ENCODE assay signal across 8 cellular contexts in the genomic region with DNA sequence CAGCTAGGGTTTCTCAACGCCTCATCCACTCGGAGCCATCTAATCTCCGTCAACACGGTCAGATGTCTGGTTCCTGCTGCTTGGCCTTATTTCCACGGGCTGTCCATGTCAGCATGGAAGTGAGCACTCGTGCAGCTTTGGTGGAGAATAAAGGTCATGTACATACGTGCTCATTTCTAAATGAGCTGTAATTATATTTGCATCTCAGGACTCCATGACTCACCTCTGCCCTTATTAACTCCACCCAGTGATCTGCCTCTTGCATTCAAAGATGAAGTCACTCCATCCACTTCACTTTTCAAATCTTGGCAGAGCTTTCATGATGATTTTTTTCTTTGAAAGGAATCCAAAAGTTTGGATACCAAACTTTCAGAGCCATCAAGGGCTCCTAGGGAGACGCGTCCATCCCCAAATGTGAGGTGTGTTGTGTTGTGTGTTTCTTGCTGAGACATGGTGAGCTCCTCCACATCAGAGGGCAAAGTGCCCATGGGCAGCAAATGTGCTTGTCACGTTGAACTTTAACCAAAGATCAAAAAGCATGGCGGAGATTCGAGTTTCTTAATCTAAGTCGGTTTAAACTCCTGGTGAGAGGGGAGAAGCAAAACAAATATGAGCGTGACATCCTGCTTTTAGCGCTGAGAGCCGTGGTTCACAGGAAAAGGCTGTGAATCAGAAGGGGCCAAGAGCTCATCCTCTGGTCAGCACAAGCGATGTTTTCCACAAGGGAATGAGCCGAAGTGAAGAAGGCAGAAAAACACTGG.
DNase-seq lines count a peak whose midpoint lies in the region; ATAC-seq and TF ChIP-seq lines count a peak whose summit lies in the region.

No MANE protein-coding gene starts in this region.

- no peaks in the 10 kb centered on the region for H3K27me3 ChIP-seq in GM23248 (replicated peaks; ENCODE audit: insufficient read depth)
- no peaks in the 10 kb centered on the region for H3K27me3 ChIP-seq in left lung

- H3K9me3 Mint-ChIP-seq in activated CD8-positive, alpha-beta memory T cell treated with anti-CD3 and anti-CD28 coated beads, Interleukin-2, amount 10 ng/mL, durations not matched to agents 7 days and 5 days (ENCODE audit: low read depth), result no peaks in the 10 kb centered on the region

- H3K4me3 ChIP-seq in GM23248 (no peak overlapping the region), astrocyte of the cerebellum (ENCODE audit: low read depth, low read length) (no peak overlapping the region), left lung (no peak overlapping the region)

- H3K4me3 Mint-ChIP-seq in activated CD8-positive, alpha-beta memory T cell treated with anti-CD3 and anti-CD28 coated beads, Interleukin-2, amount 10 ng/mL, durations not matched to agents 7 days and 5 days, result no peak overlapping the region

- H3K4me2 ChIP-seq in GM23248 (ENCODE audit: unreplicated experiment), result peak overlapping the region; percentile 3

- no peaks in the 10 kb centered on the region for H4K20me1 ChIP-seq in GM23248 (ENCODE audit: insufficient read depth)

- H3K27ac ChIP-seq in GM23248, result no peak overlapping the region
- peak overlapping the region; percentile 82 to 83 for H3K27ac ChIP-seq in left lung

- peaks cover 6% of the 10 kb centered on the region for H3K36me3 Mint-ChIP-seq in activated CD8-positive, alpha-beta memory T cell treated with anti-CD3 and anti-CD28 coated beads, Interleukin-2, amount 10 ng/mL, durations not matched to agents 7 days and 5 days

- TF ChIP-seq CTCF in astrocyte of the cerebellum (IDR thresholded peaks at IDR 0.05; ENCODE audit: low read depth, low read length, missing control alignments) (no peak), left lung (IDR thresholded peaks at IDR 0.05) (no peak), GM10248 (IDR thresholded peaks at IDR 0.05; ENCODE audit: control extremely low read depth, extremely low read depth, low read depth, missing control alignments) (no peak)

- no peaks in the 10 kb centered on the region for H3K79me2 ChIP-seq in GM23248 (ENCODE audit: insufficient read depth)

- H2AFZ ChIP-seq in GM23248, result no peak overlapping the region

- DNase-seq in A172 (ENCODE audit: low spot score), result peak; percentile 54
- peak; percentile 87 for DNase-seq in GM23248
- peak; percentile 70 for DNase-seq in astrocyte of the cerebellum (ENCODE audit: low read depth)
- DNase-seq in left lung, result no peak
- DNase-seq in activated CD8-positive, alpha-beta memory T cell treated with anti-CD3 and anti-CD28 coated beads, Interleukin-2, amount 10 ng/mL, durations not matched to agents 7 days and 5 days, result no peak
- DNase-seq in GM10248 (ENCODE audit: extremely low spot score), result no peak

- POLR2A ChIA-PET in GM10248 (lab: Yijun Ruan, JAX), result no interaction called here

- peak; percentile 42 for ATAC-seq in left lung
- no peak for ATAC-seq in activated CD8-positive, alpha-beta memory T cell treated with anti-CD3 and anti-CD28 coated beads, Interleukin-2, amount 10 ng/mL, durations not matched to agents 7 days and 5 days
- ATAC-seq in GM21619 (IDR thresholded peaks at IDR 0.05; ENCODE audit: unreplicated experiment), result no peak
- no peak for ATAC-seq in HG03442 (IDR thresholded peaks at IDR 0.05; ENCODE audit: unreplicated experiment)

- H3K27me3 Mint-ChIP-seq in activated CD8-positive, alpha-beta memory T cell treated with anti-CD3 and anti-CD28 coated beads, Interleukin-2, amount 10 ng/mL, durations not matched to agents 7 days and 5 days, result no peaks in the 10 kb centered on the region

- no peaks in the 10 kb centered on the region for H3K9me2 ChIP-seq in GM23248 (ENCODE audit: insufficient read depth)

- H3K4me1 Mint-ChIP-seq in activated CD8-positive, alpha-beta memory T cell treated with anti-CD3 and anti-CD28 coated beads, Interleukin-2, amount 10 ng/mL, durations not matched to agents 7 days and 5 days, result peaks cover 34% of the 10 kb centered on the region

- 79 to 80% methylated on average over 18 of the region's 18 CpGs for WGBS in GM23248 (ENCODE audit: low coverage in 1 of 2, low lambda C conversion rate in 2 of 2, missing lambda C conversion rate in 2 of 2), 2 experiments

- no peak overlapping the region for H3K9ac ChIP-seq in GM23248

- H3K4me1 ChIP-seq in GM23248 (ENCODE audit: insufficient read depth) (peaks cover 63% of the 10 kb centered on the region), left lung (peaks cover 21 to 55% of the 10 kb centered on the region in 2 donors)

- in situ Hi-C loops in GM23248 (cut with MboI) (no loop called here), astrocyte of the cerebellum (cut with HindIII; ENCODE audit: low sequenced_read_pairs) (no loop called here)

- CTCF ChIA-PET in activated CD8-positive, alpha-beta memory T cell treated with anti-CD3 and anti-CD28 coated beads, Interleukin-2, amount 10 ng/mL, durations not matched to agents 7 days and 5 days (lab: Charles Lee), result interaction anchor here (0.9 kb wide), 1 partner anchor 64 kb away, joined by 3 read pairs; no protein-coding TSS in a partner anchor
- CTCF ChIA-PET in GM10248 (lab: Yijun Ruan, JAX), result interaction anchor here (0.7 to 1.5 kb wide), 4 partner anchors 9 to 258 kb away, joined by 3 to 4 read pairs (median 3); no protein-coding TSS in a partner anchor

- H3F3A ChIP-seq in GM23248 (ENCODE audit: insufficient read depth), result peaks cover 64% of the 10 kb centered on the region

- no peak overlapping the region for H3K27ac Mint-ChIP-seq in activated CD8-positive, alpha-beta memory T cell treated with anti-CD3 and anti-CD28 coated beads, Interleukin-2, amount 10 ng/mL, durations not matched to agents 7 days and 5 days

- H3K9me3 ChIP-seq in GM23248 (ENCODE audit: low read depth), result no peaks in the 10 kb centered on the region
- H3K9me3 ChIP-seq in left lung, result no peaks in the 10 kb centered on the region

- no peaks in the 10 kb centered on the region for H3K36me3 ChIP-seq in GM23248 (ENCODE audit: low read depth)
- no peaks in the 10 kb centered on the region for H3K36me3 ChIP-seq in left lung

- intact Hi-C loops in left lung (cut with DNase I), result no loop called here

Comparison
In these comparisons a context has a peak if more than half of its experiments do, and no peak if none do; other contexts are left out.
1. DNase-seq: peak in A172 (single experiment), GM23248 (single experiment) and astrocyte of the cerebellum (single experiment); none in left lung (0 of 2), activated CD8-positive, alpha-beta memory T cell treated with anti-CD3 and anti-CD28 coated beads, Interleukin-2, amount 10 ng/mL, durations not matched to agents 7 days and 5 days (single experiment) and GM10248 (single experiment).